Comparison of ENCODE assay signal across 8 cellular contexts in genomic region chr7:92836489-92837213, GRCh38. TPM values are rescaled to one million over a fixed set of nuclear protein-coding genes. Genes with fewer than 3 reads are reported as not detected.
DNase-seq lines count a peak whose midpoint lies in the region; ATAC-seq, FAIRE-seq and TF ChIP-seq lines count a peak whose summit lies in the region.

Gene CDK6, minus strand, starts transcription at chr7:92836573. Its CDS starts 3,250 bp downstream, at chr7:92833323.

- H2AFZ ChIP-seq in KMS-11 (ENCODE audit: low read depth): peak within 1 kb of the TSS; percentile 51
- H2AFZ ChIP-seq in mammary epithelial cell (ENCODE audit: low read depth, low read length): peak within 1 kb of the TSS; percentile 68
- H2AFZ ChIP-seq in keratinocyte (ENCODE audit: control insufficient read depth, low read length): peak within 1 kb of the TSS; percentile 66

- CTCF ChIA-PET in mammary epithelial cell (lab: Charles Lee; ENCODE audit: low non-redundant PET): interaction anchor here (0.6 to 0.7 kb wide), 3 partner anchors 98 to 220 kb away, joined by 13 to 21 read pairs (median 15); no protein-coding TSS in a partner anchor

- H3K27me3 ChIP-seq in KMS-11 (ENCODE audit: insufficient read depth, low read depth) (no peaks in the 10 kb centered on the region; the same call in 1 of the 2 replicates), mammary epithelial cell (ENCODE audit: insufficient read depth, low read length) (no peaks in the 10 kb centered on the region), keratinocyte (ENCODE audit: control insufficient read depth, extremely low read depth, insufficient read depth, low read length) (no peaks in the 10 kb centered on the region)

- no peaks in the 10 kb centered on the region for H3K9me1 ChIP-seq in keratinocyte (ENCODE audit: control insufficient read depth, extremely low read depth, insufficient read depth, low read length)

- H3K4me1 ChIP-seq in KMS-11 (ENCODE audit: low read depth, poor library complexity, severe bottlenecking): peaks cover 21% of the 10 kb centered on the region
- H3K4me1 ChIP-seq in mammary epithelial cell (ENCODE audit: insufficient read depth, low read length): peaks cover 21% of the 10 kb centered on the region
- H3K4me1 ChIP-seq in keratinocyte (ENCODE audit: control insufficient read depth, extremely low read depth, insufficient read depth, low read length): peaks cover 26% of the 10 kb centered on the region

- in situ Hi-C loops in Caki2 (cut with HindIII; ENCODE audit: low pct_unique_long_range_greater_than_20kb, low sequenced_read_pairs) (no loop called here), mammary epithelial cell (cut with MboI; ENCODE audit: low sequenced_read_pairs in 2 of 2) (loop anchor here (10.0 kb wide), 4 partner anchors 78 to 218 kb away; no protein-coding TSS in a partner anchor)

- peak within 1 kb of the TSS; percentile 81 for H3K4me3 ChIP-seq in KMS-11 (IDR thresholded peaks at IDR 0.05; ENCODE audit: insufficient read depth, low read depth, low read length)
- peak within 1 kb of the TSS; percentile 83 to 91 (median 87) for H3K4me3 ChIP-seq in mammary epithelial cell (replicated peaks in 1 of 3; ENCODE audit: insufficient read depth in 1 of 3, low read depth in 2 of 3, low read length in 3 of 3)
- H3K4me3 ChIP-seq in keratinocyte (ENCODE audit: control insufficient read depth in 2 of 3, extremely low read depth in 1 of 3, insufficient read depth in 2 of 3, low read depth in 1 of 3, low read length in 3 of 3): peak within 1 kb of the TSS; percentile 58 to 94 (median 88)

- FAIRE-seq in keratinocyte (lab: Jason Lieb, UNC): no peak

- no TSS peak for BruUV-seq in mammary epithelial cell (replicated peaks; lab: Mats Ljungman, UMichigan)

- H3K9me3 ChIP-seq in mammary epithelial cell (replicated peaks; ENCODE audit: insufficient read depth, low read length) (no peaks in the 10 kb centered on the region), keratinocyte (ENCODE audit: control insufficient read depth, low read depth, low read length) (no peaks in the 10 kb centered on the region)

- H3K79me2 ChIP-seq in KMS-11 (ENCODE audit: insufficient read depth, low read depth): peaks cover 50% of the 10 kb centered on the region
- H3K79me2 ChIP-seq in mammary epithelial cell (ENCODE audit: insufficient read depth, low read length): peaks cover 57% of the 10 kb centered on the region
- peaks cover 51% of the 10 kb centered on the region for H3K79me2 ChIP-seq in keratinocyte (ENCODE audit: control insufficient read depth, insufficient read depth, low read length)

- ATAC-seq in GM21447 (IDR thresholded peaks at IDR 0.05; ENCODE audit: unreplicated experiment) (peak; percentile 26), HG03378 (IDR thresholded peaks at IDR 0.05; ENCODE audit: unreplicated experiment) (no peak)

- intact Hi-C loops in mammary epithelial cell (cut with micrococcal nuclease): loop anchor here (1.0 to 5.0 kb wide), 3 partner anchors 68 to 309 kb away; partner anchors contain the start of genes PEX1 and RBM48

- DNase-seq in Caki2 (ENCODE audit: low read depth) (peak; percentile 34), UCSD-AML1 (lab: John Stamatoyannopoulos, UW; ENCODE audit: unreplicated experiment) (peak; percentile 46), mammary epithelial cell (peak; percentile 71), keratinocyte (ENCODE audit: low read depth, low spot score) (no peak)
- DNase-seq in stimulated activated CD4-positive, alpha-beta T cell treated with anti-CD3 and anti-CD28 coated beads, Interleukin-15, amount 100 ng/mL, for 24 hours: peak; percentile 83

- H4K20me1 ChIP-seq in KMS-11 (ENCODE audit: insufficient read depth): no peaks in the 10 kb centered on the region
- no peaks in the 10 kb centered on the region for H4K20me1 ChIP-seq in mammary epithelial cell (ENCODE audit: insufficient read depth, low read length)
- H4K20me1 ChIP-seq in keratinocyte (ENCODE audit: control insufficient read depth, extremely low read depth, insufficient read depth, low read length): no peaks in the 10 kb centered on the region

- no peak for TF ChIP-seq CTCF in KMS-11 (conservative IDR thresholded peaks at IDR 0.05; ENCODE audit: low read depth, low read length)
- no peak for TF ChIP-seq CTCF in mammary epithelial cell (conservative IDR thresholded peaks at IDR 0.05 in 1 of 2, IDR thresholded peaks at IDR 0.05 in 1 of 2; ENCODE audit: extremely low read depth in 1 of 2, insufficient read depth in 1 of 2, low read depth in 1 of 2, low read length in 2 of 2)
- TF ChIP-seq CTCF in keratinocyte (optimal IDR thresholded peaks at IDR 0.05 in 1 of 3, IDR thresholded peaks at IDR 0.05 in 1 of 3, conservative IDR thresholded peaks at IDR 0.05 in 1 of 3; ENCODE audit: extremely low read depth in 1 of 3, insufficient read depth in 2 of 3, low read length in 3 of 3): no peak

- peak within 1 kb of the TSS; percentile 96 for H3K9ac ChIP-seq in KMS-11
- peak within 1 kb of the TSS; percentile 92 for H3K9ac ChIP-seq in mammary epithelial cell (ENCODE audit: insufficient read depth, low read length)
- peak within 1 kb of the TSS; percentile 90 for H3K9ac ChIP-seq in keratinocyte (ENCODE audit: control insufficient read depth, extremely low read depth, insufficient read depth, low read length)

- 0% methylated on average over 2 of the region's 66 CpGs for WGBS in mammary epithelial cell (ENCODE audit: low coverage, missing lambda C conversion rate)

- H3K27ac ChIP-seq in KMS-11 (peak within 1 kb of the TSS; percentile 93), mammary epithelial cell (ENCODE audit: insufficient read depth, low read depth, low read length) (peak within 1 kb of the TSS; percentile 95), keratinocyte (ENCODE audit: control insufficient read depth, insufficient read depth, low read length) (peak within 1 kb of the TSS; percentile 91)

- dilution Hi-C loops in mammary epithelial cell (cut with HindIII; ENCODE audit: low sequenced_read_pairs) (no loop called here), keratinocyte (cut with MboI; ENCODE audit: extremely low pct_ligation_motif_present, low sequenced_read_pairs) (no loop called here)

- H3K4me2 ChIP-seq in KMS-11 (peak within 1 kb of the TSS; percentile 89), mammary epithelial cell (ENCODE audit: insufficient read depth, low read depth, low read length) (peak within 1 kb of the TSS; percentile 99), keratinocyte (ENCODE audit: control insufficient read depth, extremely low read depth, insufficient read depth, low read depth, low read length) (peak within 1 kb of the TSS; percentile 93)

- H3K36me3 ChIP-seq in KMS-11 (ENCODE audit: insufficient read depth): 0 out of 2 replicates have a peak, but pooled peaks cover 12% of the 10 kb centered on the region
- no peaks in the 10 kb centered on the region for H3K36me3 ChIP-seq in mammary epithelial cell (ENCODE audit: insufficient read depth, low read length)
- H3K36me3 ChIP-seq in keratinocyte (ENCODE audit: control insufficient read depth in 2 of 2, extremely low read depth in 1 of 2, insufficient read depth in 2 of 2, low read length in 2 of 2): peaks cover 1 to 9% of the 10 kb centered on the region in 2 experiments

RNA-seq across cellular contexts. Expression of gene CDK6, which starts in this region (rescaled TPM):
- 28.6 and 34.8 TPM in 2 replicates for total RNA-seq in Caki2 (2014; rRNA removed; shearing (Covaris generic); ENCODE audit: low replicate concordance)
- total RNA-seq in mammary epithelial cell: 100 to 1,000 TPM; 130 to 171 TPM
- polyA plus RNA-seq in mammary epithelial cell: 49.2 TPM
- polyA minus RNA-seq in mammary epithelial cell: 277 TPM
- polyA plus RNA-seq in keratinocyte: 39.1 to 68.6 TPM (median 53.5 TPM) in 3 replicates
- 14.0 TPM for polyA plus RNA-seq in keratinocyte (2011; ENCODE audit: low read depth)
- 36.9 and 54.9 TPM in 2 replicates for polyA plus RNA-seq in keratinocyte (2011; cell fraction: cytosol; rRNA removed)
- polyA plus RNA-seq in keratinocyte (2011; cell fraction: nucleus; rRNA removed): 83.0 and 86.9 TPM in 2 replicates
- polyA plus RNA-seq in keratinocyte (2012; ENCODE audit: low replicate concordance): 16.7 and 45.7 TPM in 2 replicates
- 147 to 201 TPM (median 184 TPM) in 3 replicates for polyA minus RNA-seq in keratinocyte
- 165 TPM for polyA minus RNA-seq in keratinocyte (2011; cell fraction: cytosol; rRNA and poly(A)+ RNA removed)
- polyA minus RNA-seq in keratinocyte (2011; cell fraction: nucleus; rRNA and poly(A)+ RNA removed): 224 and 339 TPM in 2 replicates
